ENCODE assay signal across 8 cellular contexts in genomic region chr17:28811594-28812135, GRCh38. TPM values are rescaled to one million over a fixed set of nuclear protein-coding genes. Genes with fewer than 3 reads are reported as not detected.
DNase-seq lines count a peak whose midpoint lies in the region; ATAC-seq and TF ChIP-seq lines count a peak whose summit lies in the region.

No MANE protein-coding gene starts in this region.

- H3K36me3 ChIP-seq in body of pancreas (replicated peaks in 1 of 2; ENCODE audit: insufficient read depth in 1 of 2, low read depth in 2 of 2) (no peaks in the 10 kb centered on the region), suprapubic skin (no peaks in the 10 kb centered on the region)

- H3K4me1 ChIP-seq in body of pancreas = peaks cover 31% of the 10 kb centered on the region
- peaks cover 54% of the 10 kb centered on the region for H3K4me1 ChIP-seq in suprapubic skin

- H3K27me3 ChIP-seq in body of pancreas (no peaks in the 10 kb centered on the region), suprapubic skin (no peaks in the 10 kb centered on the region)

- ATAC-seq in body of pancreas = no peak

- peak overlapping the region; percentile 91 for H3K4me3 ChIP-seq in GM12864 (ENCODE audit: low read depth, low read length)
- H3K4me3 ChIP-seq in body of pancreas = peak overlapping the region; percentile 92 to 99
- peak overlapping the region; percentile 94 for H3K4me3 ChIP-seq in suprapubic skin

- no peak for TF ChIP-seq EP300 in suprapubic skin (IDR thresholded peaks at IDR 0.05)

- no peak for TF ChIP-seq POLR2A in body of pancreas (IDR thresholded peaks at IDR 0.05)
- no peak for TF ChIP-seq POLR2A in suprapubic skin (IDR thresholded peaks at IDR 0.05)

- peak overlapping the region; percentile 68 to 95 (median 89) for H3K27ac ChIP-seq in body of pancreas
- H3K27ac ChIP-seq in suprapubic skin = peak overlapping the region; percentile 95

- TF ChIP-seq CTCF in GM12864 (IDR thresholded peaks at IDR 0.05; ENCODE audit: low read depth, low read length, missing control alignments) (no peak), body of pancreas (IDR thresholded peaks at IDR 0.05) (no peak), suprapubic skin (IDR thresholded peaks at IDR 0.05) (no peak)

- H3K9me3 ChIP-seq in body of pancreas = no peaks in the 10 kb centered on the region
- H3K9me3 ChIP-seq in suprapubic skin = no peaks in the 10 kb centered on the region

- DNase-seq in A172 (ENCODE audit: low spot score) = peak; percentile 52
- no peak for DNase-seq in GM12864 (ENCODE audit: low read depth)
- peak; percentile 8 for DNase-seq in NCI-H2171 (lab: John Stamatoyannopoulos, UW)
- DNase-seq in body of pancreas = peak in 1 of 4 donors; percentile 5
- peak; percentile 70 for DNase-seq in left kidney (ENCODE audit: low read depth, low spot score)
- no peak for DNase-seq in suprapubic skin (ENCODE audit: low spot score in 2 of 2)
- no peak for DNase-seq in NCI-H2029 (lab: John Stamatoyannopoulos, UW)
- DNase-seq in dedifferentiated amniotic fluid mesenchymal stem cell (ENCODE audit: extremely low spot score) = no peak

- intact Hi-C loops in body of pancreas (cut with DNase I) = no loop called here

- WGBS in body of pancreas, 2 donors = 3 to 4% methylated on average over 7 of the region's 7 CpGs
- WGBS in suprapubic skin = 4% methylated on average over 7 of the region's 7 CpGs

RNA-seq across cellular contexts. Expression of gene FAM222B, which starts 30.9 kb away (rescaled TPM):
- total RNA-seq in A172 (2014; rRNA removed; shearing (Covaris generic)) = 9.2 and 10.2 TPM in 2 replicates
- 10 to 100 TPM in 1 of 2 donors, 1 to 10 TPM in 1; 9.9 to 15.3 TPM for total RNA-seq in body of pancreas
- total RNA-seq in suprapubic skin = 10 to 100 TPM; 12.1 to 20.7 (median 17.8) TPM

RNA-seq across cellular contexts. Expression of gene ERAL1, which starts 43.2 kb away (rescaled TPM):
- 45.1 and 66.6 TPM in 2 replicates for total RNA-seq in A172 (2014; rRNA removed; shearing (Covaris generic))
- total RNA-seq in body of pancreas = 10 to 100 TPM; 13.0 to 49.4 TPM
- total RNA-seq in suprapubic skin = 10 to 100 TPM; 42.2 to 61.4 (median 45.0) TPM

Comparison
In these comparisons a context has a peak if more than half of its experiments do, and no peak if none do; other contexts are left out.
1. DNase-seq: peak in A172 (single experiment), NCI-H2171 (single experiment) and left kidney (single experiment); none in GM12864 (single experiment), suprapubic skin (0 of 2), NCI-H2029 (single experiment) and dedifferentiated amniotic fluid mesenchymal stem cell (single experiment).
2. Peak in every context shown above with its lines, with median percentiles within 50 percentile points of each other: H3K4me3 ChIP-seq.